8 cellular contexts compared by ENCODE assay signal in the genomic region with DNA sequence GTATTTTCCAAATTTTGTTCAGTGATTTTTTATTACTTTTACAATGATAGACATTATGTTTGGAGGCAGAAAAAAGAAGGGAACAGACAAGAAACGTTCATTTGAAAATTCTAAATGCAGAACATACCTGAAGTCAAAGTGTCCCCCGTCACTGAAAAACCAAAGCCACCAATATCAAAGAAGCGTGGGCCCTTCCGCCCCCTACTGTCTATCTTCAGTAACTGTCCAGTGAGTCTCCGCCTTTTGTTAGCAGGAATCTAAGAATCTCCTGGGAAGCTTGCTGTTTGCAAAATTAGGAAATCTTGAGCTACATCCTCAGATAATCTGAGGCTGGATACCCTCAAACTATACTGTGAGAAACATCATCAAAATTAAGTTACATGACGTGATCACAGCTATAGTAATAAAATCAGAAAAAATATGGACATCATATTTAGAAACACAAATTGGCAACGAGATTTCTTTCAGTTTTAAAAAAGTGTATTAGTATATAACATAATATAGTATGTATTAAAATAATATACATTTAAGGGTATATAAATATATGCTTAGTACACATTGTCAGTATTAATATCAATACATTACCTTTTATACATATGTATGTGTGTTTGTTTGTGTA.
DNase-seq lines count a peak whose midpoint lies in the region; ATAC-seq and TF ChIP-seq lines count a peak whose summit lies in the region.

No MANE protein-coding gene starts in this region.

- no peak overlapping the region for H3K27ac ChIP-seq in left lung

- peak; percentile 83 for TF ChIP-seq CTCF in LNCaP clone FGC (IDR thresholded peaks at IDR 0.05; ENCODE audit: control insufficient read depth, extremely low read depth, insufficient read depth)
- peak; percentile 96 for TF ChIP-seq CTCF in chondrocyte (IDR thresholded peaks at IDR 0.05)
- TF ChIP-seq CTCF in left lung (IDR thresholded peaks at IDR 0.05): peak; percentile 79 to 81

- ATAC-seq in left lung: peak; percentile 89

- H3K4me3 ChIP-seq in LNCaP clone FGC (ENCODE audit: low read depth, low read length): no peak overlapping the region
- no peak overlapping the region for H3K4me3 ChIP-seq in left lung

- peaks cover 31% of the 10 kb centered on the region for H3K4me1 Mint-ChIP-seq in chondrocyte (ENCODE audit: low read depth)

- no peak overlapping the region for H3K4me3 Mint-ChIP-seq in chondrocyte (ENCODE audit: unreplicated experiment)

- no peaks in the 10 kb centered on the region for H3K9me3 ChIP-seq in left lung

- H3K36me3 Mint-ChIP-seq in chondrocyte (ENCODE audit: low read depth): no peaks in the 10 kb centered on the region

- H3K4me1 ChIP-seq in left lung: peaks cover 5 to 8% of the 10 kb centered on the region in 2 donors

- H3K27me3 ChIP-seq in left lung: no peaks in the 10 kb centered on the region

- no peaks in the 10 kb centered on the region for H3K27me3 Mint-ChIP-seq in chondrocyte (ENCODE audit: low read depth)

- intact Hi-C loops in left lung (cut with DNase I): no loop called here

- H3K36me3 ChIP-seq in left lung: no peaks in the 10 kb centered on the region

- DNase-seq in NCI-H1436 (lab: John Stamatoyannopoulos, UW) (peak; percentile 44), NCI-H1436 treated with DMSO at 0.1 percent for 48 hours (lab: John Stamatoyannopoulos, UW) (no peak), LNCaP clone FGC (ENCODE audit: low read depth) (no peak), T follicular helper cell (ENCODE audit: low read depth) (peak; percentile 21), chondrocyte (ENCODE audit: low spot score) (no peak), left lung (no peak), AG08396 (ENCODE audit: low spot score) (no peak)
- peak in 2 of 3 donors; percentile 14 to 17 for DNase-seq in stimulated activated CD4-positive, alpha-beta T cell treated with anti-CD3 and anti-CD28 coated beads, TNF-alpha, amount 100 ng/mL, for 48 hours (ENCODE audit: low read depth in 3 of 3)

- H3K9me3 Mint-ChIP-seq in chondrocyte (ENCODE audit: low read depth): no peaks in the 10 kb centered on the region

- H3K27ac Mint-ChIP-seq in chondrocyte (ENCODE audit: unreplicated experiment): peak overlapping the region; percentile 27

Comparison
In these comparisons a context has a peak if more than half of its experiments do, and no peak if none do; other contexts are left out.
1. DNase-seq: peak in NCI-H1436 (single experiment), T follicular helper cell (single experiment) and stimulated activated CD4-positive, alpha-beta T cell treated with anti-CD3 and anti-CD28 coated beads, TNF-alpha, amount 100 ng/mL, for 48 hours (2 of 3); none in NCI-H1436 treated with DMSO at 0.1 percent for 48 hours (single experiment), LNCaP clone FGC (single experiment), chondrocyte (single experiment), left lung (0 of 2) and AG08396 (single experiment).
2. Peak in every context shown above with its lines, with median percentiles within 50 percentile points of each other: CTCF ChIP-seq.